Comparison of ENCODE assay signal across 1 cellular context in genomic region chr6:136643850-136644596, GRCh38.
TF ChIP-seq lines count a peak whose summit lies in the region.

No MANE protein-coding gene starts in this region.

TF ChIP-seq in SK-N-SH, 30 proteins besides CTCF, POLR2A, EP300 and RAD21 (continued from another document):
- TF ChIP-seq, protein P1, sequence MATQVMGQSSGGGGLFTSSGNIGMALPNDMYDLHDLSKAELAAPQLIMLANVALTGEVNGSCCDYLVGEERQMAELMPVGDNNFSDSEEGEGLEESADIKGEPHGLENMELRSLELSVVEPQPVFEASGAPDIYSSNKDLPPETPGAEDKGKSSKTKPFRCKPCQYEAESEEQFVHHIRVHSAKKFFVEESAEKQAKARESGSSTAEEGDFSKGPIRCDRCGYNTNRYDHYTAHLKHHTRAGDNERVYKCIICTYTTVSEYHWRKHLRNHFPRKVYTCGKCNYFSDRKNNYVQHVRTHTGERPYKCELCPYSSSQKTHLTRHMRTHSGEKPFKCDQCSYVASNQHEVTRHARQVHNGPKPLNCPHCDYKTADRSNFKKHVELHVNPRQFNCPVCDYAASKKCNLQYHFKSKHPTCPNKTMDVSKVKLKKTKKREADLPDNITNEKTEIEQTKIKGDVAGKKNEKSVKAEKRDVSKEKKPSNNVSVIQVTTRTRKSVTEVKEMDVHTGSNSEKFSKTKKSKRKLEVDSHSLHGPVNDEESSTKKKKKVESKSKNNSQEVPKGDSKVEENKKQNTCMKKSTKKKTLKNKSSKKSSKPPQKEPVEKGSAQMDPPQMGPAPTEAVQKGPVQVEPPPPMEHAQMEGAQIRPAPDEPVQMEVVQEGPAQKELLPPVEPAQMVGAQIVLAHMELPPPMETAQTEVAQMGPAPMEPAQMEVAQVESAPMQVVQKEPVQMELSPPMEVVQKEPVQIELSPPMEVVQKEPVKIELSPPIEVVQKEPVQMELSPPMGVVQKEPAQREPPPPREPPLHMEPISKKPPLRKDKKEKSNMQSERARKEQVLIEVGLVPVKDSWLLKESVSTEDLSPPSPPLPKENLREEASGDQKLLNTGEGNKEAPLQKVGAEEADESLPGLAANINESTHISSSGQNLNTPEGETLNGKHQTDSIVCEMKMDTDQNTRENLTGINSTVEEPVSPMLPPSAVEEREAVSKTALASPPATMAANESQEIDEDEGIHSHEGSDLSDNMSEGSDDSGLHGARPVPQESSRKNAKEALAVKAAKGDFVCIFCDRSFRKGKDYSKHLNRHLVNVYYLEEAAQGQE (IDR thresholded peaks at IDR 0.05; ENCODE audit: low read depth, low read length) = no peak
- no peak for TF ChIP-seq ZBTB33 (IDR thresholded peaks at IDR 0.05; ENCODE audit: borderline replicate concordance, low read depth)
- TF ChIP-seq TCF12 (IDR thresholded peaks at IDR 0.05) = peak; percentile 23; the same call in 1 of the 2 replicates
- TF ChIP-seq, protein P2, sequence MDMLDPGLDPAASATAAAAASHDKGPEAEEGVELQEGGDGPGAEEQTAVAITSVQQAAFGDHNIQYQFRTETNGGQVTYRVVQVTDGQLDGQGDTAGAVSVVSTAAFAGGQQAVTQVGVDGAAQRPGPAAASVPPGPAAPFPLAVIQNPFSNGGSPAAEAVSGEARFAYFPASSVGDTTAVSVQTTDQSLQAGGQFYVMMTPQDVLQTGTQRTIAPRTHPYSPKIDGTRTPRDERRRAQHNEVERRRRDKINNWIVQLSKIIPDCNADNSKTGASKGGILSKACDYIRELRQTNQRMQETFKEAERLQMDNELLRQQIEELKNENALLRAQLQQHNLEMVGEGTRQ (IDR thresholded peaks at IDR 0.05; ENCODE audit: borderline replicate concordance, low read depth, low read length) = no peak
- TF ChIP-seq, protein P3, sequence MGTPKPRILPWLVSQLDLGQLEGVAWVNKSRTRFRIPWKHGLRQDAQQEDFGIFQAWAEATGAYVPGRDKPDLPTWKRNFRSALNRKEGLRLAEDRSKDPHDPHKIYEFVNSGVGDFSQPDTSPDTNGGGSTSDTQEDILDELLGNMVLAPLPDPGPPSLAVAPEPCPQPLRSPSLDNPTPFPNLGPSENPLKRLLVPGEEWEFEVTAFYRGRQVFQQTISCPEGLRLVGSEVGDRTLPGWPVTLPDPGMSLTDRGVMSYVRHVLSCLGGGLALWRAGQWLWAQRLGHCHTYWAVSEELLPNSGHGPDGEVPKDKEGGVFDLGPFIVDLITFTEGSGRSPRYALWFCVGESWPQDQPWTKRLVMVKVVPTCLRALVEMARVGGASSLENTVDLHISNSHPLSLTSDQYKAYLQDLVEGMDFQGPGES (IDR thresholded peaks at IDR 0.05; ENCODE audit: low read depth, low read length) = no peak
- TF ChIP-seq RCOR1 (IDR thresholded peaks at IDR 0.05; ENCODE audit: low read length) = peak; percentile 74; the same call in 1 of the 2 replicates
- no peak for TF ChIP-seq FOXM1 (IDR thresholded peaks at IDR 0.05; ENCODE audit: low read depth)
- TF ChIP-seq FOSL2 (IDR thresholded peaks at IDR 0.05; ENCODE audit: borderline replicate concordance, low read depth) = no peak
- no peak for TF ChIP-seq JUND (IDR thresholded peaks at IDR 0.05)
- TF ChIP-seq NFIC (IDR thresholded peaks at IDR 0.05; ENCODE audit: borderline replicate concordance) = peak; percentile 18; the same call in 1 of the 2 replicates
- TF ChIP-seq ELF1 (IDR thresholded peaks at IDR 0.05) = no peak
- peak; percentile 97 for TF ChIP-seq SMC3 (IDR thresholded peaks at IDR 0.05; ENCODE audit: low read depth, low read length)
- TF ChIP-seq MAX (IDR thresholded peaks at IDR 0.05; ENCODE audit: low read depth) = no peak
- no peak for TF ChIP-seq TAF1 (IDR thresholded peaks at IDR 0.05; ENCODE audit: borderline replicate concordance, low read depth, low read length)
- TF ChIP-seq, protein P4, sequence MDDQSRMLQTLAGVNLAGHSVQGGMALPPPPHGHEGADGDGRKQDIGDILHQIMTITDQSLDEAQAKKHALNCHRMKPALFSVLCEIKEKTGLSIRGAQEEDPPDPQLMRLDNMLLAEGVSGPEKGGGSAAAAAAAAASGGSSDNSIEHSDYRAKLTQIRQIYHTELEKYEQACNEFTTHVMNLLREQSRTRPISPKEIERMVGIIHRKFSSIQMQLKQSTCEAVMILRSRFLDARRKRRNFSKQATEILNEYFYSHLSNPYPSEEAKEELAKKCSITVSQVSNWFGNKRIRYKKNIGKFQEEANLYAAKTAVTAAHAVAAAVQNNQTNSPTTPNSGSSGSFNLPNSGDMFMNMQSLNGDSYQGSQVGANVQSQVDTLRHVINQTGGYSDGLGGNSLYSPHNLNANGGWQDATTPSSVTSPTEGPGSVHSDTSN (IDR thresholded peaks at IDR 0.05) = no peak
- no peak for TF ChIP-seq USF1 (IDR thresholded peaks at IDR 0.05; ENCODE audit: borderline replicate concordance, low read depth)
- no peak for TF ChIP-seq GABPA (IDR thresholded peaks at IDR 0.05; ENCODE audit: low read depth)
- TF ChIP-seq NRF1 (IDR thresholded peaks at IDR 0.05; ENCODE audit: low read depth, low read length) = no peak
- TF ChIP-seq YY1 (IDR thresholded peaks at IDR 0.05; ENCODE audit: low read depth) = no peak; the same call in 1 of the 2 replicates
- peak; percentile 23; the same call in 1 of the 2 replicates for TF ChIP-seq RFX5 (IDR thresholded peaks at IDR 0.05; ENCODE audit: low read length)
- TF ChIP-seq FOXJ3 (CRISPR knock-in tag; IDR thresholded peaks at IDR 0.05) = 0 out of 2 replicates have a peak, but pooled peaks have one; percentile 45
- peak; percentile 32 for TF ChIP-seq CHD2 (IDR thresholded peaks at IDR 0.05; ENCODE audit: low read length, partially characterized antibody)
- no peak for TF ChIP-seq MXI1 (IDR thresholded peaks at IDR 0.05; ENCODE audit: low read depth, low read length)
- peak; percentile 44; the same call in 1 of the 2 replicates for TF ChIP-seq GATA2 (CRISPR knock-in tag; IDR thresholded peaks at IDR 0.05)
- TF ChIP-seq TEAD4 (IDR thresholded peaks at IDR 0.05; ENCODE audit: borderline replicate concordance, insufficient read depth) = no peak
- TF ChIP-seq MEF2A (IDR thresholded peaks at IDR 0.05; ENCODE audit: borderline replicate concordance, low read depth) = no peak
- no peak for TF ChIP-seq EZH2phosphoT487 (IDR thresholded peaks at IDR 0.05; ENCODE audit: borderline replicate concordance, low read depth)
